In genomic region chr10:108598831-108599230, GRCh38 we compare ENCODE assay signal across 17 cellular contexts.
DNase-seq lines count a peak whose midpoint lies in the region; ATAC-seq lines count a peak whose summit lies in the region.
"Had no signal": no experiment of that assay in that cellular context is flagged by ENCODE, and none has a peak within 500 bp of the region (broad histone marks: within the 10 kb centered on the region; RNA-seq: fewer than 3 reads in every experiment).

No MANE protein-coding gene starts in this region.

- H2BK120ac ChIP-seq in trophoblast cell (ENCODE audit: insufficient read depth, low read length, poor library complexity), result peak overlapping the region; percentile 67

- peaks cover 82% of the 10 kb centered on the region for H3K27me3 ChIP-seq in HUES48 (ENCODE audit: control insufficient read depth, insufficient read depth, low read length)
- no peaks in the 10 kb centered on the region for H3K27me3 ChIP-seq in trophoblast cell (ENCODE audit: insufficient read depth, low read length)
- H3K27me3 ChIP-seq: sigmoid colon, suprapubic skin had no signal

- no peak overlapping the region for H3K18ac ChIP-seq in trophoblast cell (ENCODE audit: low read length)

- peak overlapping the region; percentile 71 for H2BK5ac ChIP-seq in trophoblast cell (ENCODE audit: low read depth, low read length, poor library complexity)

- H3K36me3 ChIP-seq in HUES48 (ENCODE audit: control insufficient read depth, insufficient read depth, low read length) (no peaks in the 10 kb centered on the region), trophoblast cell (ENCODE audit: control insufficient read depth in 1 of 2, insufficient read depth in 2 of 2, low read length in 2 of 2) (no peaks in the 10 kb centered on the region)
- H3K36me3 ChIP-seq: sigmoid colon, suprapubic skin had no signal

- peaks cover 21% of the 10 kb centered on the region for H3K4me1 ChIP-seq in HUES48 (ENCODE audit: control insufficient read depth, insufficient read depth, low read length)
- peaks cover 13 to 14% of the 10 kb centered on the region in 2 experiments for H3K4me1 ChIP-seq in trophoblast cell (ENCODE audit: control insufficient read depth in 1 of 2, insufficient read depth in 2 of 2, low read length in 2 of 2)
- H3K4me1 ChIP-seq: sigmoid colon, suprapubic skin had no signal

- DNase-seq in G401 (ENCODE audit: low spot score) (peak; percentile 6), dermis microvascular lymphatic vessel endothelial cell (ENCODE audit: low read depth in 2 of 2) (peak; percentile 30 to 49), trophoblast cell (no peak), GM19240 (ENCODE audit: insufficient read length, low spot score) (no peak)
- DNase-seq: activated CD4-positive, alpha-beta T cell treated with anti-CD3 and anti-CD28 coated beads, Interleukin-2, amount 50 U/mL, for 4 hours; activated naive CD4-positive, alpha-beta T cell treated with anti-CD3 and anti-CD28 coated beads, Interleukin-2, amount 50 U/mL, for 16 hours; kidney; NCI-H187; NCI-H446 treated with DMSO at 0.1 percent for 48 hours; sigmoid colon; stimulated activated CD4-positive, alpha-beta T cell treated with anti-CD3 and anti-CD28 coated beads, Interleukin-2, amount 100 ng/mL, for 24 hours had no signal

- H3K4ac ChIP-seq in trophoblast cell (ENCODE audit: low read depth, low read length), result no peak overlapping the region

- peak overlapping the region; percentile 87 for H4K91ac ChIP-seq in trophoblast cell (ENCODE audit: low read depth, low read length)

- H3K23ac ChIP-seq in trophoblast cell (ENCODE audit: low read length), result no peak overlapping the region

- no peak overlapping the region for H3K9ac ChIP-seq in HUES48 (ENCODE audit: low read depth, low read length)
- no peak overlapping the region for H3K9ac ChIP-seq in trophoblast cell (ENCODE audit: low read length)

- H4K8ac ChIP-seq in trophoblast cell (ENCODE audit: low read depth, low read length), result no peak overlapping the region

- H2AK5ac ChIP-seq in trophoblast cell (ENCODE audit: low read length), result no peak overlapping the region

- H3K79me1 ChIP-seq in trophoblast cell (ENCODE audit: low read length), result peaks cover 17% of the 10 kb centered on the region

- no peak overlapping the region for H2AFZ ChIP-seq in trophoblast cell (ENCODE audit: insufficient read depth, low read length, poor library complexity)

- peak overlapping the region; percentile 78 for H2BK12ac ChIP-seq in trophoblast cell (ENCODE audit: low read length)

- H3K9me3 ChIP-seq in HUES48 (ENCODE audit: control insufficient read depth, insufficient read depth, low read length) (no peaks in the 10 kb centered on the region), trophoblast cell (ENCODE audit: insufficient read depth, low read depth, low read length) (no peaks in the 10 kb centered on the region)
- H3K9me3 ChIP-seq: sigmoid colon, suprapubic skin had no signal

- no peak for ATAC-seq in HG03097 (IDR thresholded peaks at IDR 0.05; ENCODE audit: low FRiP score, unreplicated experiment)
- no peak for ATAC-seq in HG03342 (IDR thresholded peaks at IDR 0.05; ENCODE audit: unreplicated experiment)
- ATAC-seq: esophagus mucosa had no signal

- H3K14ac ChIP-seq in trophoblast cell (ENCODE audit: low read length), result peak overlapping the region; percentile 31

- H3K4me3 ChIP-seq in HUES48 (ENCODE audit: low read depth, low read length) (peak overlapping the region; percentile 18; the same call in 1 of the 2 replicates), trophoblast cell (ENCODE audit: low read depth, low read length) (no peak overlapping the region)
- H3K4me3 ChIP-seq: sigmoid colon, SK-N-MC, suprapubic skin had no signal

- peaks cover 2% of the 10 kb centered on the region for H3K79me2 ChIP-seq in trophoblast cell (ENCODE audit: control insufficient read depth, insufficient read depth, low read length, poor library complexity)

- H3K4me2 ChIP-seq in trophoblast cell (ENCODE audit: low read length), result peak overlapping the region; percentile 37

- no peak overlapping the region for H4K12ac ChIP-seq in trophoblast cell (ENCODE audit: low read depth, low read length)

- peak overlapping the region; percentile 50 for H3K27ac ChIP-seq in HUES48 (ENCODE audit: low read depth, low read length)
- H3K27ac ChIP-seq in trophoblast cell (ENCODE audit: low read depth, low read length), result peak overlapping the region; percentile 90
- H3K27ac ChIP-seq: sigmoid colon, SK-N-MC, suprapubic skin had no signal

- in situ Hi-C loops in G401 (cut with HindIII; ENCODE audit: low sequenced_read_pairs), result no loop called here

Comparison
In these comparisons a context has a peak if more than half of its experiments do, and no peak if none do; other contexts are left out.
1. DNase-seq: peak in G401 (single experiment) and dermis microvascular lymphatic vessel endothelial cell (2 of 2); none in trophoblast cell (0 of 2) and GM19240 (single experiment).